In the genomic region with DNA sequence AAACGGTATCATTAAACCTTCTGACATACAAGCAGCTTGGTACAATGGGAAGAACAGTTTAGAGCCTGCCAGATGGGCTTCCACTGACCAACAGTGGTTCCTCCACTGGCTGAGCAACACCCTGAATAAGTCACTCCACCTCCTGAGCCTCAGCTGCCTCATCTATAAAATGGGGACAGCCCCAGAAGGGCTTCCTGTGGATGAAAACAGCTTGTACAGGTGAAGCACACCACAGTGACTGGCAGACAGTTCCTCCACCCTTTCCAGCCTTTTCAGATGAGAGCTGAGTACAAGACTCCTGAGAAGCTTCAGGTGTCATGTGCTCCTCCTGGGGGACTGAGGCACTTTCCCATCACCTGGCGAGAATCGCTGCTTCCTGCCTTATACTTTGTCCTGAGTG, we compare ENCODE assay signal across 8 cellular contexts. TPM values are rescaled to one million over a fixed set of nuclear protein-coding genes. Genes with fewer than 3 reads are reported as not detected.
A peak's percentile ranks its signal among the peaks of the same experiment; 100 is the strongest.
DNase-seq lines count a peak whose midpoint lies in the region; ATAC-seq and TF ChIP-seq lines count a peak whose summit lies in the region.

No MANE protein-coding gene starts in this region.

- H3K27me3 Mint-ChIP-seq in activated naive CD8-positive, alpha-beta T cell treated with anti-CD3 and anti-CD28 coated beads, Interleukin-2, amount 10 ng/mL, durations not matched to agents 7 days and 5 days, result no peaks in the 10 kb centered on the region

- H3K4me1 ChIP-seq in right cardiac atrium (ENCODE audit: control insufficient read depth, insufficient read depth, low read length) (peaks cover 32% of the 10 kb centered on the region), mesodermal cell (ENCODE audit: control insufficient read depth, insufficient read depth, low read length, poor library complexity, severe bottlenecking) (peaks cover 38% of the 10 kb centered on the region), uterus (peaks cover 14 to 51% of the 10 kb centered on the region in 2 donors)

- H3K36me3 Mint-ChIP-seq in activated naive CD8-positive, alpha-beta T cell treated with anti-CD3 and anti-CD28 coated beads, Interleukin-2, amount 10 ng/mL, durations not matched to agents 7 days and 5 days, result peaks cover 15% of the 10 kb centered on the region

- no peak overlapping the region for H3K27ac ChIP-seq in right cardiac atrium (ENCODE audit: low read length)
- no peak overlapping the region for H3K27ac ChIP-seq in mesodermal cell (ENCODE audit: low read depth, low read length, severe bottlenecking)
- peak overlapping the region in 1 of 2 donors; percentile 96 for H3K27ac ChIP-seq in uterus

- POLR2A ChIA-PET in activated naive CD8-positive, alpha-beta T cell treated with anti-CD3 and anti-CD28 coated beads, Interleukin-2, amount 10 ng/mL, durations not matched to agents 7 days and 5 days (lab: Charles Lee), result interaction anchor here (0.8 to 4.5 kb wide), 7 partner anchors 11 to 168 kb away, joined by 3 to 27 read pairs (median 8); a partner anchor contains a TSS

- H3K36me3 ChIP-seq in mesodermal cell (ENCODE audit: control insufficient read depth, insufficient read depth, low read length) (peaks cover 46% of the 10 kb centered on the region), uterus (no peaks in the 10 kb centered on the region)

- ATAC-seq in right cardiac atrium (no peak), left cardiac atrium (no peak)
- no peak for ATAC-seq in activated naive CD8-positive, alpha-beta T cell treated with anti-CD3 and anti-CD28 coated beads, Interleukin-2, amount 10 ng/mL, durations not matched to agents 7 days and 5 days (ENCODE audit: low read depth)

- 58% methylated on average over 3 of the region's 3 CpGs for WGBS in right cardiac atrium
- WGBS in mesodermal cell (ENCODE audit: insufficient coverage in 2 of 2), 2 experiments, result 85 to 93% methylated on average over 3 of the region's 3 CpGs

- intact Hi-C loops in right cardiac atrium (cut with DNase I), result loop anchor here (10.0 kb wide), 5 partner anchors 48 to 162 kb away; a partner anchor contains a TSS
- intact Hi-C loops in left cardiac atrium (cut with DNase I), result loop anchor here (5.0 to 10.0 kb wide), 4 partner anchors 81 to 172 kb away; a partner anchor contains a TSS
- intact Hi-C loops in uterus (cut with DNase I; ENCODE audit: low total_unique reads), result loop anchor here (10.0 kb wide), 2 partner anchors 88 to 162 kb away; a partner anchor contains a TSS

- TF ChIP-seq POLR2A in uterus (IDR thresholded peaks at IDR 0.05), result no peak

- no peaks in the 10 kb centered on the region for H3K9me3 ChIP-seq in right cardiac atrium (ENCODE audit: control insufficient read depth, low read length)
- no peaks in the 10 kb centered on the region for H3K9me3 ChIP-seq in mesodermal cell (ENCODE audit: control insufficient read depth, low read length)
- H3K9me3 ChIP-seq in uterus, result no peaks in the 10 kb centered on the region

- H3K9me3 Mint-ChIP-seq in activated naive CD8-positive, alpha-beta T cell treated with anti-CD3 and anti-CD28 coated beads, Interleukin-2, amount 10 ng/mL, durations not matched to agents 7 days and 5 days, result no peaks in the 10 kb centered on the region

- H3K27ac Mint-ChIP-seq in activated naive CD8-positive, alpha-beta T cell treated with anti-CD3 and anti-CD28 coated beads, Interleukin-2, amount 10 ng/mL, durations not matched to agents 7 days and 5 days, result peak overlapping the region; percentile 95

- H3K4me3 ChIP-seq in right cardiac atrium (ENCODE audit: low read length) (peak overlapping the region; percentile 93), mesodermal cell (ENCODE audit: extremely low read depth, insufficient read depth, low read length, poor library complexity, severe bottlenecking) (peak overlapping the region; percentile 93), uterus (peak overlapping the region; percentile 78 to 99)

- no peak for TF ChIP-seq CTCF in uterus (IDR thresholded peaks at IDR 0.05)

- peaks cover 66% of the 10 kb centered on the region for H3K4me1 Mint-ChIP-seq in activated naive CD8-positive, alpha-beta T cell treated with anti-CD3 and anti-CD28 coated beads, Interleukin-2, amount 10 ng/mL, durations not matched to agents 7 days and 5 days

- DNase-seq in right cardiac atrium, result no peak
- no peak for DNase-seq in left cardiac atrium
- DNase-seq in activated naive CD8-positive, alpha-beta T cell treated with anti-CD3 and anti-CD28 coated beads, Interleukin-2, amount 10 ng/mL, durations not matched to agents 7 days and 5 days, result no peak
- no peak for DNase-seq in uterus
- DNase-seq in islet precursor cell, result no peak
- no peak for DNase-seq in midbrain (lab: John Stamatoyannopoulos, UW)
- no peak for DNase-seq in NCI-H2171 treated with DMSO at 0.1 percent for 48 hours (lab: John Stamatoyannopoulos, UW)

- no peaks in the 10 kb centered on the region for H3K27me3 ChIP-seq in right cardiac atrium (ENCODE audit: control insufficient read depth, insufficient read depth)
- no peaks in the 10 kb centered on the region for H3K27me3 ChIP-seq in uterus

- H3K4me3 Mint-ChIP-seq in activated naive CD8-positive, alpha-beta T cell treated with anti-CD3 and anti-CD28 coated beads, Interleukin-2, amount 10 ng/mL, durations not matched to agents 7 days and 5 days, result peak overlapping the region; percentile 95

RNA-seq across cellular contexts. Expression of a gene that starts 2.1 kb away (rescaled TPM):
- total RNA-seq in right cardiac atrium (100 to 1,000 TPM; 226 to 255 (median 232) TPM), left cardiac atrium (100 to 1,000 TPM; 227 to 254 TPM), uterus (100 to 1,000 TPM in 3 of 4 donors, 10 to 100 TPM in 1; 94.4 to 281 (median 141) TPM)
- 228 TPM for polyA plus RNA-seq in right cardiac atrium
- total RNA-seq in activated naive CD8-positive, alpha-beta T cell treated with anti-CD3 and anti-CD28 coated beads, Interleukin-2, amount 10 ng/mL, durations not matched to agents 7 days and 5 days, result 100 to 1,000 TPM; 395 to 412 TPM
- polyA plus RNA-seq in mesodermal cell (2013, experiment 1 of 2), result 296 TPM
- 276 TPM for polyA plus RNA-seq in mesodermal cell (2013, experiment 2 of 2)
